17 cellular contexts compared by ENCODE assay signal in the genomic region with DNA sequence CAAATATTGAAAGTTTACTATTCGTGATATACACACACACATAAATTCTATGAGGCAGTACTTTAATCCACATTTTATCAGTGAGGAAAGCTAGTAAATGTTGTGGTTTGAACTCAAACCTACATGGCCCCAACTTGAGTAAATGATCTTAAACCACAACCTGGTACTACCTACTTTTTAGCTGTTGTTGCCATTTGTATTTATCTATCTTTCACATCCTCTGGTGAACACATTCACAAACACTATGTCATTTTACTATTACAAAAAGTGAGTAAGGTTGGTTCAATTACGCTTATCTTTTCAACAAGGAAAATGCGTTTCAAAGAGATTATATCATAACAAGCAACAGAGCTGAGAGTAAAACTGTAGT.
DNase-seq lines count a peak whose midpoint lies in the region; ATAC-seq, FAIRE-seq and TF ChIP-seq lines count a peak whose summit lies in the region.
"Had no signal": no experiment of that assay in that cellular context is flagged by ENCODE, and none has a peak within 500 bp of the region (broad histone marks: within the 10 kb centered on the region; RNA-seq: fewer than 3 reads in every experiment).

No MANE protein-coding gene starts in this region.

- no peaks in the 10 kb centered on the region for H3K9me3 ChIP-seq in adipocyte (ENCODE audit: control insufficient read depth, low read length)
- no peaks in the 10 kb centered on the region for H3K9me3 ChIP-seq in upper lobe of right lung
- H3K9me3 ChIP-seq: BLaER1, HAP-1, SJSA1 had no signal

- no peak overlapping the region for H3K4me3 ChIP-seq in adipocyte (ENCODE audit: low read length)
- no peak overlapping the region for H3K4me3 ChIP-seq in upper lobe of right lung
- H3K4me3 ChIP-seq: BLaER1, HAP-1, SJSA1 had no signal

- H3K4me1 ChIP-seq in adipocyte (ENCODE audit: control insufficient read depth, insufficient read depth, low read length) (peaks cover 10% of the 10 kb centered on the region), upper lobe of right lung (no peaks in the 10 kb centered on the region)
- H3K4me1 ChIP-seq: BLaER1, HAP-1, SJSA1 had no signal

- H3K9ac ChIP-seq in adipocyte (ENCODE audit: low read length), result no peak overlapping the region
- H3K9ac ChIP-seq: BLaER1 had no signal

- H3K27me3 ChIP-seq in adipocyte (replicated peaks; ENCODE audit: control insufficient read depth, insufficient read depth, low read length), result no peaks in the 10 kb centered on the region
- H3K27me3 ChIP-seq in upper lobe of right lung, result no peaks in the 10 kb centered on the region
- H3K27me3 ChIP-seq: BLaER1, SJSA1 had no signal

- no peak overlapping the region for H3K27ac ChIP-seq in upper lobe of right lung
- H3K27ac ChIP-seq: BLaER1, SJSA1 had no signal

- no peak for TF ChIP-seq POLR2A in H54 (IDR thresholded peaks at IDR 0.05; ENCODE audit: low read depth, low read length)

- no peak for ATAC-seq in HG02678 (IDR thresholded peaks at IDR 0.05; ENCODE audit: unreplicated experiment)
- ATAC-seq in upper lobe of right lung, result no peak

- intact Hi-C loops in upper lobe of right lung (cut with DNase I), result no loop called here

- no peak for DNase-seq in H54 (ENCODE audit: insufficient read length, low spot score)
- peak; percentile 15 for DNase-seq in adipocyte (ENCODE audit: low read depth)
- DNase-seq in iris pigment epithelial cell (ENCODE audit: low read depth), result peak; percentile 70
- DNase-seq in GOT3 (lab: John Stamatoyannopoulos, UW), result no peak
- no peak for DNase-seq in upper lobe of right lung
- no peak for DNase-seq in NCI-H510A (lab: John Stamatoyannopoulos, UW)
- DNase-seq: CD8-positive, alpha-beta memory T cell; IMR-90; Kasumi-1; NCI-H1417; NCI-H1930; NCI-H524 treated with DMSO at 0.1 percent for 48 hours; NK-92 treated with Interleukin-12 subunit alpha and Interleukin-12 subunit beta, amount 100 ng/mL, for 24 hours had no signal

- TF ChIP-seq CTCF in upper lobe of right lung (IDR thresholded peaks at IDR 0.05), result no peak

- H3K36me3 ChIP-seq in adipocyte (ENCODE audit: control insufficient read depth, insufficient read depth, low read length, severe bottlenecking) (no peaks in the 10 kb centered on the region), upper lobe of right lung (no peaks in the 10 kb centered on the region)
- H3K36me3 ChIP-seq: BLaER1, HAP-1, SJSA1 had no signal

- FAIRE-seq in H54 (lab: Jason Lieb, UNC), result peak; percentile 75

Comparison
In these comparisons a context has a peak if more than half of its experiments do, and no peak if none do; other contexts are left out.
1. DNase-seq: peak in adipocyte (single experiment) and iris pigment epithelial cell (single experiment); none in H54 (single experiment), GOT3 (single experiment), upper lobe of right lung (single experiment) and NCI-H510A (single experiment).